In the genomic region with DNA sequence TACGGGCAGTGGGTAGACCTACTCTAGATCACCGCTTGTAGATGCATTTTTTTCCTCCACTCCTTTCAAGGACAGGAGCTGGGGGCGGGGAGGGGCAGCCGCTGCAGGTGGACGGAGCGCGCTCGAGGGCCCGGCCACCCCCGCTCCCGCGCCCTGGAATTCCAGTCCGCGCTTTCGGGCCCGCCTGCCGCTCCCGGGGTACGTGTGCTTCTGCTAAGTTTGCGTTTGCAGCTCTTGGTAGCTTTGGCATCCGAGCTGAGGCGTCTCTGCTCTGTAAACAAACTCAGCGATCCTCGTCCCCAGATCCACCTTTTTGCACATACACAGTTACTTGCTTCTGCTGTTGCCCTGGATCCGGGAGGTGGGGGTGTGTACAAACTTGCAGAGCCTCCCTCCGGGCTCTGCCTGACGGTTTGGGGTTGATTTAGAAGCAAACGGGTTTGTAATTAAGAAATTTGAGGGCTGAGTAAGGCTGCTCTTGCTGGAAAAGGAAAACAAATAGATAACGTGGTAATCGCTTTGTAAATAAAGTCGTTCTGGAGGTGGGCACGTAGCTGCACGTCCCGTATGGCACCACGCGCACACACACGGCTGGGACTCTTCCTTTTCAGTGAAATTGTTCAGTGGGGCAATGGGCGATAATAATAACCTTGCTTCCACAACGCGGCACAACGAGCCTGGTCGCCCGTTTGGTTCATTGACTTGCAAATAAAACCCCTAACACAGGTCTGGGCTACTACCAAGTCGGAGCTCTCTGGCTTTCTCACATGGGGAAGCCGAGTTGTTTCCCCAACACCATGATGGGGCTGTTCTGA, we compare ENCODE assay signal across 8 cellular contexts. TPM values are rescaled to one million over a fixed set of nuclear protein-coding genes. Genes with fewer than 3 reads are reported as not detected.
A peak's percentile ranks its signal among the peaks of the same experiment; 100 is the strongest.
DNase-seq lines count a peak whose midpoint lies in the region; TF ChIP-seq lines count a peak whose summit lies in the region.

No MANE protein-coding gene starts in this region.

- H2AFZ ChIP-seq in neural progenitor cell (replicated peaks) = peak overlapping the region; percentile 89

- peak; percentile 82 for TF ChIP-seq POLR2A in Raji (IDR thresholded peaks at IDR 0.05; ENCODE audit: insufficient read depth, low read depth, low read length)

- H3K27ac Mint-ChIP-seq in neural progenitor cell = peak overlapping the region; percentile 100

- H3F3A ChIP-seq in neural progenitor cell (ENCODE audit: low read depth) = peaks cover 62% of the 10 kb centered on the region

- H3K4me1 Mint-ChIP-seq in neural progenitor cell = peaks cover 30% of the 10 kb centered on the region

- peak overlapping the region; percentile 95 for H3K4me2 ChIP-seq in neural progenitor cell

- H4K20me1 ChIP-seq in neural progenitor cell (ENCODE audit: low read depth) = peaks cover 39% of the 10 kb centered on the region

- peaks cover 2% of the 10 kb centered on the region for H3K27me3 Mint-ChIP-seq in neural progenitor cell (ENCODE audit: insufficient read depth, low read depth)

- H3K9ac ChIP-seq in neural progenitor cell = peak overlapping the region; percentile 49
- peak overlapping the region; percentile 77 to 97 for H3K9ac ChIP-seq in stomach smooth muscle (ENCODE audit: low read length in 2 of 2)

- peaks cover 24% of the 10 kb centered on the region for H3K4me1 ChIP-seq in neural progenitor cell
- peaks cover 12% of the 10 kb centered on the region for H3K4me1 ChIP-seq in stomach smooth muscle (ENCODE audit: control insufficient read depth, insufficient read depth, low read length)

- H3K9me3 Mint-ChIP-seq in neural progenitor cell = peaks cover 6% of the 10 kb centered on the region

- H3K27ac ChIP-seq in neural progenitor cell (peak overlapping the region; percentile 98), stomach smooth muscle (ENCODE audit: low read length) (peak overlapping the region; percentile 97)

- H3K36me3 Mint-ChIP-seq in neural progenitor cell = peaks cover 27% of the 10 kb centered on the region

- H3K27me3 ChIP-seq in H7 (ENCODE audit: control insufficient read depth, insufficient read depth, low read length) = no peaks in the 10 kb centered on the region
- no peaks in the 10 kb centered on the region for H3K27me3 ChIP-seq in neural progenitor cell
- H3K27me3 ChIP-seq in stomach smooth muscle (ENCODE audit: control insufficient read depth in 1 of 2, insufficient read depth in 2 of 2, low read length in 2 of 2) = no peaks in the 10 kb centered on the region

- TF ChIP-seq CTCF in foreskin fibroblast (IDR thresholded peaks at IDR 0.05; ENCODE audit: low read depth, low read length) (peak; percentile 4), neural progenitor cell (IDR thresholded peaks at IDR 0.05) (peak; percentile 2)

- H3K9me3 ChIP-seq in neural progenitor cell (ENCODE audit: low read depth) (no peaks in the 10 kb centered on the region), stomach smooth muscle (ENCODE audit: control insufficient read depth in 2 of 2, low read length in 2 of 2) (no peaks in the 10 kb centered on the region)

- peak overlapping the region; percentile 100 for H3K4me3 Mint-ChIP-seq in neural progenitor cell

- peaks cover 57% of the 10 kb centered on the region for H3K79me2 ChIP-seq in neural progenitor cell (ENCODE audit: low read depth)

- peak overlapping the region; percentile 90 for H3K4me3 ChIP-seq in H7 (ENCODE audit: insufficient read depth, low read depth, low read length)
- peak overlapping the region; percentile 68 to 89 for H3K4me3 ChIP-seq in foreskin fibroblast (ENCODE audit: low read depth in 1 of 2, low read length in 2 of 2)
- H3K4me3 ChIP-seq in neural progenitor cell = peak overlapping the region; percentile 96
- H3K4me3 ChIP-seq in stomach smooth muscle (ENCODE audit: low read length in 2 of 2) = peak overlapping the region; percentile 96 to 99

- H3K36me3 ChIP-seq in H7 (replicated peaks; ENCODE audit: control insufficient read depth, insufficient read depth, low read length) (no peaks in the 10 kb centered on the region; the same call in 1 of the 2 replicates), neural progenitor cell (peaks cover 17% of the 10 kb centered on the region), stomach smooth muscle (ENCODE audit: control insufficient read depth in 2 of 2, insufficient read depth in 2 of 2, low read length in 2 of 2) (peaks cover 4 to 20% of the 10 kb centered on the region in 2 donors)

- DNase-seq in ELR (ENCODE audit: low read depth) (peak; percentile 95), H7 (peak; percentile 85), M059J (ENCODE audit: low read depth) (peak; percentile 100), foreskin fibroblast (peak; percentile 98 to 99), neural progenitor cell (ENCODE audit: low spot score) (peak; percentile 96)
- peak; percentile 93 for DNase-seq in activated effector memory CD4-positive, alpha-beta T cell treated with anti-CD3 and anti-CD28 coated beads, Interleukin-2, amount 50 U/mL, for 16 hours

RNA-seq across cellular contexts. Expression of a gene that starts 1.0 kb away (rescaled TPM):
- total RNA-seq in H7 (2014; rRNA removed; shearing (Covaris generic)) = 42.5 and 44.9 TPM in 2 replicates
- total RNA-seq in M059J (2014; rRNA removed; shearing (Covaris generic)) = 273 and 282 TPM in 2 replicates
- total RNA-seq in neural progenitor cell (ENCODE audit: low replicate concordance) = 215 and 222 TPM in 2 replicates

Comparison
In these comparisons a context has a peak if more than half of its experiments do, and no peak if none do; other contexts are left out.
1. Peak in every context shown above with its lines: DNase-seq, H3K4me3 ChIP-seq and H3K27ac ChIP-seq.